In genomic region chr2:221109552-221109951, GRCh38 we compare ENCODE assay signal across 20 cellular contexts.
"Had no signal": no experiment of that assay in that cellular context is flagged by ENCODE, and none has a peak within 500 bp of the region (broad histone marks: within the 10 kb centered on the region; RNA-seq: fewer than 3 reads in every experiment).

No MANE protein-coding gene starts in this region.

- H3K27ac ChIP-seq: breast epithelium, gastrocnemius medialis, thyroid gland had no signal

- H3K36me3 ChIP-seq: breast epithelium, gastrocnemius medialis, thyroid gland had no signal

- H3K4me3 ChIP-seq: breast epithelium, gastrocnemius medialis, thyroid gland had no signal

- DNase-seq: activated CD4-positive, alpha-beta T cell treated with anti-CD3 and anti-CD28 coated beads, Interleukin-2, amount 10 ng/mL, durations not matched to agents 7 days and 5 days; activated CD8-positive, alpha-beta memory T cell treated with anti-CD3 and anti-CD28 coated beads for 24 hours; activated CD8-positive, alpha-beta memory T cell treated with anti-CD3 and anti-CD28 coated beads, Interleukin-2, amount 50 U/mL, for 48 hours; activated effector memory CD4-positive, alpha-beta T cell treated with Interleukin-2 at 50 U/mL for 16 hours; activated naive CD4-positive, alpha-beta T cell treated with anti-CD3 and anti-CD28 coated beads, Interleukin-2, amount 10 ng/mL, durations not matched to agents 7 days and 5 days; activated T-cell treated with anti-CD3 and anti-CD28 coated beads, Interleukin-2, amount 50 U/mL, for 48 hours; cortex of kidney; effector CD4-positive, alpha-beta T cell; gastrocnemius medialis; head of caudate nucleus; kidney; left ventricle myocardium superior; nephron progenitor cell; nucleus accumbens; posterior cingulate gyrus; stimulated activated CD4-positive, alpha-beta T cell treated with anti-CD3 and anti-CD28 coated beads, Interleukin-2, amount 100 ng/mL, for 24 hours; stimulated activated naive CD4-positive, alpha-beta T cell treated with Interleukin-2 at 50 U/mL for 16 hours; thyroid gland had no signal

- H3K9me3 ChIP-seq: breast epithelium, gastrocnemius medialis, thyroid gland had no signal

- H3K27me3 ChIP-seq: breast epithelium, gastrocnemius medialis, thyroid gland had no signal

- ATAC-seq: activated CD4-positive, CD25-positive, alpha-beta regulatory T cell treated with anti-CD3 and anti-CD28 coated beads, Interleukin-2, amount 50 U/mL, for 24 hours; gastrocnemius medialis; left ventricle myocardium superior had no signal

- H3K4me1 ChIP-seq: breast epithelium had no signal
